In the genomic region with DNA sequence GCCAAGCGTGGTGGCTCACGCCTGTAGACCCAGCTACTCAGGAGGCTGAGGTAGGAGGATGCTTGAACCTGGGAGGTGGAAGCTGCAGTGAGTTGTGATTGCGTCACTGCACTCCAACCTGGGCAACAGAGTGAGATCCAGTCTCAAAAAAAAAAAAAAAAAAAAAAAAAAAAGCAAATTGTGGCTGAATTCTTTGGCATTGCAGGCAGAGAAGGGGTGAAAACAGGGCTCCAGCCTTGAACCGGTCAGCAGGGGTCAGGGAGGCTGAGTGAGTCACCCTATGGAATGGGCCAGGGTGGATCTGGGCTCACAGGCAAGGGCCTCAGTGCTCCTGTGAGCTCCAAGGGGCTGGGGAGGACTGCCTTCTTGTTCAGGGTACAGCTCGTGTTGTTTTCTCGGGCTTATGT, we compare ENCODE assay signal across 1 cellular context.
TF ChIP-seq lines count a peak whose summit lies in the region.

No MANE protein-coding gene starts in this region.

TF ChIP-seq in HepG2, 621 proteins besides CTCF, POLR2A, EP300 and RAD21 (continued from another document):
- TF ChIP-seq, protein P1, sequence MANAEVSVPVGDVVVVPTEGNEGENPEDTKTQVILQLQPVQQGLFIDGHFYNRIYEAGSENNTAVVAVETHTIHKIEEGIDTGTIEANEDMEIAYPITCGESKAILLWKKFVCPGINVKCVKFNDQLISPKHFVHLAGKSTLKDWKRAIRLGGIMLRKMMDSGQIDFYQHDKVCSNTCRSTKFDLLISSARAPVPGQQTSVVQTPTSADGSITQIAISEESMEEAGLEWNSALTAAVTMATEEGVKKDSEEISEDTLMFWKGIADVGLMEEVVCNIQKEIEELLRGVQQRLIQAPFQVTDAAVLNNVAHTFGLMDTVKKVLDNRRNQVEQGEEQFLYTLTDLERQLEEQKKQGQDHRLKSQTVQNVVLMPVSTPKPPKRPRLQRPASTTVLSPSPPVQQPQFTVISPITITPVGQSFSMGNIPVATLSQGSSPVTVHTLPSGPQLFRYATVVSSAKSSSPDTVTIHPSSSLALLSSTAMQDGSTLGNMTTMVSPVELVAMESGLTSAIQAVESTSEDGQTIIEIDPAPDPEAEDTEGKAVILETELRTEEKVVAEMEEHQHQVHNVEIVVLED (CRISPR knock-in tag; IDR thresholded peaks at IDR 0.05; ENCODE audit: borderline replicate concordance): no peak
- TF ChIP-seq, protein P2, sequence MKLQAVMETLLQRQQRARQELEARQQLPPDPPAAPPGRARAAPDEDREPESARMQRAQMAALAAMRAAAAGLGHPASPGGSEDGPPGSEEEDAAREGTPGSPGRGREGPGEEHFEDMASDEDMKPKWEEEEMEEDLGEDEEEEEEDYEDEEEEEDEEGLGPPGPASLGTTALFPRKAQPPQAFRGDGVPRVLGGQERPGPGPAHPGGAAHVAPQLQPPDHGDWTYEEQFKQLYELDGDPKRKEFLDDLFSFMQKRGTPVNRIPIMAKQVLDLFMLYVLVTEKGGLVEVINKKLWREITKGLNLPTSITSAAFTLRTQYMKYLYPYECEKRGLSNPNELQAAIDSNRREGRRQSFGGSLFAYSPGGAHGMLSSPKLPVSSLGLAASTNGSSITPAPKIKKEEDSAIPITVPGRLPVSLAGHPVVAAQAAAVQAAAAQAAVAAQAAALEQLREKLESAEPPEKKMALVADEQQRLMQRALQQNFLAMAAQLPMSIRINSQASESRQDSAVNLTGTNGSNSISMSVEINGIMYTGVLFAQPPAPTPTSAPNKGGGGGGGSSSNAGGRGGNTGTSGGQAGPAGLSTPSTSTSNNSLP (IDR thresholded peaks at IDR 0.05; ENCODE audit: low read depth, low read length): no peak
- TF ChIP-seq ZNF703 (CRISPR knock-in tag; IDR thresholded peaks at IDR 0.05; ENCODE audit: borderline replicate concordance) (no peak), ZSCAN20 (CRISPR knock-in tag; IDR thresholded peaks at IDR 0.05; ENCODE audit: borderline replicate concordance) (no peak), ZNF205 (CRISPR knock-in tag; IDR thresholded peaks at IDR 0.05) (no peak)
